1 cellular context compared by ENCODE assay signal in the genomic region with DNA sequence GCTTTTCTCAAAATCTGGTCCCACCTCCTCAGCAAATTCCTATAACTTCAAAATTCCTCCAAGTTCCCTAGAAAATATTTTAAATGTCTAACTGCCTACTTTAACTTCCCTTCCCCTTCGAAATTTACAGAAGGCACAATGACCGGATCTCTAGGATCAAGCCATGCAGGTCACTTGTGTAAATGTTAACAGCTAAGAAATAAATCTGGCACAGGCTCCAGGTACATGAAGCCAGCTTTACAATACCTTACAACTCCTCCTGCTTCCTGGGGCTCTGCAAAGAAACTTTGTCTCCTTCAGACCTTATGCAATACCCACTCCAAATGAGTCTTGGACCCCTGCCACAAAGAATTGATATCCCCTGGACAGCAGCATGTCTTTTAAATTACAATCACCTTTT.
TF ChIP-seq lines count a peak whose summit lies in the region.

No MANE protein-coding gene starts in this region.

TF ChIP-seq in GM23338, 12 proteins besides CTCF, POLR2A, EP300 and RAD21 (continued from another document):
- no peak for TF ChIP-seq ZNF331 (CRISPR knock-in tag; IDR thresholded peaks at IDR 0.05; ENCODE audit: low read depth)
- no peak for TF ChIP-seq CREB1 (CRISPR knock-in tag; IDR thresholded peaks at IDR 0.05; ENCODE audit: low read depth)
TF ChIP-seq in GM23338: peak in this region for 0.
